In the genomic region with DNA sequence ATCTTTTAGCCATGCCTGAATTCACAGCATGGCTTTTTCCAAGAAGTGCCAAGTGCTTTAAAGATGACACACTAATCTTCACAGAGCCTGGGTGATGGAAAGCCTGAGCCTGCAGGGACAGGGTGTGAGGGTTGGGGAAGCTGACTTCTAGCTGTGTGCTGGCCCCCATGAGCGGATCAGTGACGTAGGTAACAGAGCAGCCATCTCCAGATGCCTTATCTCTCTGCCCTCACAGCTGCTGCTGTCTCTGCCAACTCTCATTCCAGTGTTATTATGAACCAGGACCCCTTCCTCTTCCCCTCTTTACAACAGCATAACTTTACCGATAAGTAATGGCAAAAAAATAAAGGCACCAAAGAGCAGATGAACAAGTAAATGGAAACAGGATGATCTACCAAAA, we compare ENCODE assay signal across 20 cellular contexts.
"Had no signal": no experiment of that assay in that cellular context is flagged by ENCODE, and none has a peak within 500 bp of the region (broad histone marks: within the 10 kb centered on the region; RNA-seq: fewer than 3 reads in every experiment).

No MANE protein-coding gene starts in this region.

- H3K9me3 ChIP-seq: body of pancreas, SJSA1 had no signal

- H3K4me3 ChIP-seq: body of pancreas, SJSA1 had no signal

- H3K4me1 ChIP-seq: body of pancreas, SJSA1 had no signal

- H3K9me3 Mint-ChIP-seq: activated naive CD4-positive, alpha-beta T cell treated with anti-CD3 and anti-CD28 coated beads, Interleukin-2, amount 50 U/mL, for 24 hours had no signal

- H3K36me3 Mint-ChIP-seq: activated naive CD4-positive, alpha-beta T cell treated with anti-CD3 and anti-CD28 coated beads, Interleukin-2, amount 50 U/mL, for 24 hours; T-cell had no signal

- DNase-seq: activated CD4-positive, alpha-beta memory T cell treated with anti-CD3 and anti-CD28 coated beads, Interleukin-2, amount 10 ng/mL, durations not matched to agents 7 days and 5 days; activated CD4-positive, alpha-beta T cell treated with anti-CD3 and anti-CD28 coated beads, Interleukin-2, amount 10 ng/mL, durations not matched to agents 7 days and 5 days; activated CD4-positive, CD25-positive, alpha-beta regulatory T cell; aorta; body of pancreas; NCI-H1092 treated with DMSO at 0.1 percent for 48 hours; NCI-H1417 treated with DMSO at 0.1 percent for 48 hours; NCI-H1694 treated with DMSO at 0.1 percent for 48 hours; NCI-H2029 treated with DMSO at 0.1 percent for 48 hours; NCI-H345; NCI-H510A; NCI-H526 treated with DMSO at 0.1 percent for 48 hours; PC-3; SHP77; T-cell; T-helper 2 cell; T1000 had no signal

- ATAC-seq: body of pancreas, PC-3, T-cell had no signal

- H3K27me3 Mint-ChIP-seq: activated CD4-positive, alpha-beta memory T cell treated with anti-CD3 and anti-CD28 coated beads, Interleukin-2, amount 10 ng/mL, durations not matched to agents 7 days and 5 days had no signal

- H3K36me3 ChIP-seq: SJSA1 had no signal

- H3K27ac ChIP-seq: body of pancreas, KMS-11, SJSA1 had no signal

- H3K4me3 Mint-ChIP-seq: activated CD4-positive, alpha-beta memory T cell treated with anti-CD3 and anti-CD28 coated beads, Interleukin-2, amount 10 ng/mL, durations not matched to agents 7 days and 5 days; activated CD4-positive, alpha-beta T cell treated with anti-CD3 and anti-CD28 coated beads, Interleukin-2, amount 10 ng/mL, durations not matched to agents 7 days and 5 days; activated naive CD4-positive, alpha-beta T cell treated with anti-CD3 and anti-CD28 coated beads, Interleukin-2, amount 50 U/mL, for 24 hours; T-cell had no signal

- H3K27ac Mint-ChIP-seq: activated CD4-positive, alpha-beta memory T cell treated with anti-CD3 and anti-CD28 coated beads, Interleukin-2, amount 10 ng/mL, durations not matched to agents 7 days and 5 days; activated CD4-positive, alpha-beta T cell treated with anti-CD3 and anti-CD28 coated beads, Interleukin-2, amount 10 ng/mL, durations not matched to agents 7 days and 5 days; activated naive CD4-positive, alpha-beta T cell treated with anti-CD3 and anti-CD28 coated beads, Interleukin-2, amount 50 U/mL, for 24 hours; T-cell had no signal

- H3K27me3 ChIP-seq: body of pancreas, SJSA1 had no signal

- H3K4me1 Mint-ChIP-seq: activated CD4-positive, alpha-beta memory T cell treated with anti-CD3 and anti-CD28 coated beads, Interleukin-2, amount 10 ng/mL, durations not matched to agents 7 days and 5 days; activated CD4-positive, alpha-beta T cell treated with anti-CD3 and anti-CD28 coated beads, Interleukin-2, amount 10 ng/mL, durations not matched to agents 7 days and 5 days; activated naive CD4-positive, alpha-beta T cell treated with anti-CD3 and anti-CD28 coated beads, Interleukin-2, amount 50 U/mL, for 24 hours; T-cell had no signal
